1 cellular context compared by ENCODE assay signal in genomic region chr12:109277899-109278762, GRCh38.
TF ChIP-seq lines count a peak whose summit lies in the region.

No MANE protein-coding gene starts in this region.

TF ChIP-seq in HepG2, 621 proteins besides CTCF, POLR2A, EP300 and RAD21 (continued from another document and continues in another):
- TF ChIP-seq SAP130 (CRISPR knock-in tag; IDR thresholded peaks at IDR 0.05; ENCODE audit: low read depth) (peak; percentile 37; the same call in 1 of the 2 replicates), ZNF781 (CRISPR knock-in tag; IDR thresholded peaks at IDR 0.05; ENCODE audit: borderline replicate concordance, not compliant biosample characterization) (no peak), SRY (CRISPR knock-in tag; IDR thresholded peaks at IDR 0.05) (no peak), AHDC1 (CRISPR knock-in tag; IDR thresholded peaks at IDR 0.05; ENCODE audit: borderline replicate concordance) (no peak; the same call in 1 of the 2 replicates), DPF2 (CRISPR knock-in tag; IDR thresholded peaks at IDR 0.05; ENCODE audit: borderline replicate concordance, low read depth) (peak; percentile 51; the same call in 1 of the 2 replicates), ZSCAN20 (CRISPR knock-in tag; IDR thresholded peaks at IDR 0.05; ENCODE audit: borderline replicate concordance) (no peak), GMEB2 (CRISPR knock-in tag; IDR thresholded peaks at IDR 0.05; ENCODE audit: low read depth) (no peak), PRDM10 (CRISPR knock-in tag; IDR thresholded peaks at IDR 0.05; ENCODE audit: low read depth) (no peak), FOXO4 (CRISPR knock-in tag; conservative IDR thresholded peaks at IDR 0.05) (no peak), HNF4G (IDR thresholded peaks at IDR 0.05; ENCODE audit: borderline replicate concordance, low read depth, low read length) (peak; percentile 57; the same call in 1 of the 2 replicates), HNF4G (CRISPR knock-in tag; IDR thresholded peaks at IDR 0.05; ENCODE audit: borderline replicate concordance, low read depth) (0 out of 2 replicates have a peak, but pooled peaks have one; percentile 4), SMAD3 (CRISPR knock-in tag; IDR thresholded peaks at IDR 0.05) (peak; percentile 80; the same call in 1 of the 2 replicates), ZNF10 (CRISPR knock-in tag; IDR thresholded peaks at IDR 0.05; ENCODE audit: borderline replicate concordance, low read depth) (no peak), ZNF841 (CRISPR knock-in tag; IDR thresholded peaks at IDR 0.05; ENCODE audit: borderline replicate concordance) (no peak), SRSF1 (optimal IDR thresholded peaks at IDR 0.05; ENCODE audit: low read depth, low read length) (no peak), BCL3 (CRISPR knock-in tag; IDR thresholded peaks at IDR 0.05) (no peak), KDM4B (CRISPR knock-in tag; IDR thresholded peaks at IDR 0.05) (no peak), ELK4 (CRISPR knock-in tag; IDR thresholded peaks at IDR 0.05; ENCODE audit: borderline replicate concordance) (no peak), KDM5B (CRISPR knock-in tag; IDR thresholded peaks at IDR 0.05; ENCODE audit: borderline replicate concordance) (no peak), SP4 (CRISPR knock-in tag; IDR thresholded peaks at IDR 0.05) (no peak; the same call in 1 of the 2 replicates), KLF6 (CRISPR knock-in tag; IDR thresholded peaks at IDR 0.05) (peak; percentile 55; the same call in 1 of the 2 replicates), ZNF558 (CRISPR knock-in tag; IDR thresholded peaks at IDR 0.05; ENCODE audit: borderline replicate concordance) (no peak), ZNF775 (CRISPR knock-in tag; IDR thresholded peaks at IDR 0.05; ENCODE audit: borderline replicate concordance) (no peak), ZNF30 (CRISPR knock-in tag; IDR thresholded peaks at IDR 0.05) (no peak), HMGXB4 (CRISPR knock-in tag; IDR thresholded peaks at IDR 0.05; ENCODE audit: borderline replicate concordance in 1 of 2, low read depth in 1 of 2) (0 out of 4 replicates have a peak, but pooled peaks of 1 of the 2 experiments have one; percentile 29), KAT8 (CRISPR knock-in tag; IDR thresholded peaks at IDR 0.05) (peak; percentile 61; the same call in 1 of the 2 replicates), ELF3 (CRISPR knock-in tag; IDR thresholded peaks at IDR 0.05) (0 out of 2 replicates have a peak, but pooled peaks have one; percentile 25), IKZF4 (CRISPR knock-in tag; IDR thresholded peaks at IDR 0.05; ENCODE audit: borderline replicate concordance, low read depth, not compliant biosample characterization) (no peak), ZNF503 (CRISPR knock-in tag; IDR thresholded peaks at IDR 0.05) (peak; percentile 52; the same call in 1 of the 2 replicates), ZNF878 (CRISPR knock-in tag; IDR thresholded peaks at IDR 0.05) (no peak; the same call in 1 of the 2 replicates), KLF15 (CRISPR knock-in tag; IDR thresholded peaks at IDR 0.05; ENCODE audit: borderline replicate concordance) (no peak), THAP8 (CRISPR knock-in tag; IDR thresholded peaks at IDR 0.05; ENCODE audit: borderline replicate concordance) (no peak), GZF1 (CRISPR knock-in tag; IDR thresholded peaks at IDR 0.05) (peak; percentile 66; the same call in 1 of the 2 replicates), CENPBD1 (CRISPR knock-in tag; IDR thresholded peaks at IDR 0.05; ENCODE audit: borderline replicate concordance, low read depth) (no peak), RFX3 (CRISPR knock-in tag; IDR thresholded peaks at IDR 0.05) (no peak), ZNF614 (CRISPR knock-in tag; IDR thresholded peaks at IDR 0.05; ENCODE audit: borderline replicate concordance) (peak; percentile 67; the same call in 1 of the 2 replicates), KDM5A (IDR thresholded peaks at IDR 0.05; ENCODE audit: borderline replicate concordance, low read length) (no peak), SP5 (CRISPR knock-in tag; IDR thresholded peaks at IDR 0.05; ENCODE audit: borderline replicate concordance, low read depth) (peak; percentile 58; the same call in 1 of the 2 replicates), SATB2 (CRISPR knock-in tag; IDR thresholded peaks at IDR 0.05) (no peak), ISX (CRISPR knock-in tag; conservative IDR thresholded peaks at IDR 0.05) (no peak)
